Comparison of ENCODE assay signal across 9 cellular contexts in the genomic region with DNA sequence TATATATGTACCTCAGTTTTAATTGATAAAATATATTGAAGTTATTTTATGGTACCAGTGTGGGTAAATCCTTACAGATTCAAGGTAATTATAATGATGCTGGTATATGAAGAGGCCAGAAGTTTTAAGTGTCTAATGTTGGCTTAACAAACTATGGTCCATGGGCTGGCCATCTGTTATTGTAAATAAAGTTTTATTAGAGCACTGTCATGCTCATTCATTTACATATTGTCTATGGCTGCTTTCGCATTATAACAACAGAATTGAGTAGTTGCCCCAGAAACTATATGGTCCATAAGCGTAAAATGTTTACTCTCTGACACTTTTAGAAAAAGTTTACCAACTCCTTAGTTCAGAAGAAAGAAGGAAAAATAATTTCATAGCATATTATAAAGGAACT.
"Had no signal": no experiment of that assay in that cellular context is flagged by ENCODE, and none has a peak within 500 bp of the region (broad histone marks: within the 10 kb centered on the region; RNA-seq: fewer than 3 reads in every experiment).

No MANE protein-coding gene starts in this region.

- H3K27ac Mint-ChIP-seq: GM23338, H9, IgD-negative memory B cell had no signal

- DNase-seq: H9, HCEC 1CT, KG1 had no signal

- H3K27me3 Mint-ChIP-seq: IgD-negative memory B cell had no signal

- H3K27ac ChIP-seq: HL-60 had no signal

- H3K4me3 ChIP-seq: GM23338 had no signal

- ATAC-seq: GM23338, HepG2 had no signal

- H2AFZ ChIP-seq: GM23338 had no signal

- FAIRE-seq: H1, H54, HepG2 had no signal

- H3K9me3 Mint-ChIP-seq: GM23338 had no signal

- H3K4me3 Mint-ChIP-seq: GM23338, H9 had no signal

- H3K4me2 ChIP-seq: GM23338 had no signal
